Comparison of ENCODE assay signal across 23 cellular contexts in the genomic region with DNA sequence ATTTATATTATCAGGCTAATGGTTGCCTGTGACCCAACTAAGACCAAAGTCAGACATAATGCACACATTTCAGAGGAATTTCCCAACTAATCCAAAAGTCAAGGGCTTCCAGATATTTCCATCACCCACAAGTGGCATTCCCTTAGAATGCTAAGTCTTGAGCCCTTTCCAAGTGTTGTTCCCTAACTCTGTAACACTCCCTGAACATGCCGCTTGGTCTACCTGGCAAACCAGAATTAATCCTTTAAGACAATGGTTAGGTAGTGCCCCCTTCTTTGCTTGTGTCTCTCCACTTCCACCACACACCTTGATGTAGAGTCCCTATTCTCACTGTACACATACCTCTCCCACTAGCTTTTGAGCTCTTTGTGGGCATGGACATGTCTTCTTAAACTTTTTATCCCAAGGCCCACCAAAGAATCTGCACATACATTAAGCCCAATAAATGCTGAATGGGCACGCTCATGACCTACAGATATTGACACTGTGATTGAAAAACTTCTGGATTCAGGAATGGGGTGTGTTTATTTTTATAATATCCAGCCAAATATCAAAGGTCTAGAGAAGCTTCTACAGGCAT. TPM values are rescaled to one million over a fixed set of nuclear protein-coding genes. Genes with fewer than 3 reads are reported as not detected.
DNase-seq lines count a peak whose midpoint lies in the region; ATAC-seq, FAIRE-seq and TF ChIP-seq lines count a peak whose summit lies in the region.
"Had no signal": no experiment of that assay in that cellular context is flagged by ENCODE, and none has a peak within 500 bp of the region (broad histone marks: within the 10 kb centered on the region; RNA-seq: fewer than 3 reads in every experiment).

No MANE protein-coding gene starts in this region.

- H3K27me3 ChIP-seq in HCT116 (ENCODE audit: insufficient read depth, low read length) (no peaks in the 10 kb centered on the region), Panc1 (ENCODE audit: control insufficient read depth, insufficient read depth, low read length) (no peaks in the 10 kb centered on the region), keratinocyte (ENCODE audit: control insufficient read depth, extremely low read depth, insufficient read depth, low read length) (no peaks in the 10 kb centered on the region)
- H3K27me3 ChIP-seq: BE2C had no signal

- peak overlapping the region; percentile 3 for H3K27ac Mint-ChIP-seq in activated naive CD4-positive, alpha-beta T cell treated with anti-CD3 and anti-CD28 coated beads, Interleukin-2, amount 50 U/mL, for 24 hours
- H3K27ac Mint-ChIP-seq: CD4-positive, CD25-positive, alpha-beta regulatory T cell; H9 had no signal

- H3K4me2 ChIP-seq in HCT116 (ENCODE audit: low read length) (no peak overlapping the region), keratinocyte (ENCODE audit: control insufficient read depth, extremely low read depth, insufficient read depth, low read depth, low read length) (no peak overlapping the region)

- CTCF ChIA-PET in HCT116 (lab: Charles Lee) = interaction anchor here (1.1 to 3.7 kb wide), 5 partner anchors 54 to 337 kb away, joined by 3 to 13 read pairs (median 4); no protein-coding TSS in a partner anchor
- CTCF ChIA-PET in Panc1 (lab: Charles Lee) = interaction anchor here (0.6 to 1.3 kb wide), 2 partner anchors 153 to 294 kb away, joined by 3 read pairs; no protein-coding TSS in a partner anchor

- FAIRE-seq in keratinocyte (lab: Jason Lieb, UNC) = peak; percentile 32
- FAIRE-seq: D721Med, GM12892, GM18507, H1, HepG2 had no signal

- RAD21 ChIA-PET in HCT116 (lab: Charles Lee; ENCODE audit: low non-redundant PET in 1 of 2, low total read pairs in 2 of 2, uncharacterized antibody in 2 of 2, unreplicated experiment in 2 of 2) = no interaction called here

- TF ChIP-seq CTCF in HCT116 (IDR thresholded peaks at IDR 0.05 in 2 of 3, conservative IDR thresholded peaks at IDR 0.05 in 1 of 3; ENCODE audit: borderline replicate concordance in 1 of 3, insufficient read depth in 1 of 3, low read depth in 2 of 3, low read length in 2 of 3) (no peak), Panc1 (IDR thresholded peaks at IDR 0.05) (no peak), keratinocyte (optimal IDR thresholded peaks at IDR 0.05 in 1 of 3, IDR thresholded peaks at IDR 0.05 in 1 of 3, conservative IDR thresholded peaks at IDR 0.05 in 1 of 3; ENCODE audit: extremely low read depth in 1 of 3, insufficient read depth in 2 of 3, low read length in 3 of 3) (no peak)

- H3K79me2 ChIP-seq in HCT116 (ENCODE audit: insufficient read depth, low read length) = peaks cover 98% of the 10 kb centered on the region
- peaks cover 97% of the 10 kb centered on the region for H3K79me2 ChIP-seq in keratinocyte (ENCODE audit: control insufficient read depth, insufficient read depth, low read length)

- intact Hi-C loops in HCT116 (cut with micrococcal nuclease) = loop anchor here (5.0 kb wide), 1 partner anchor 53 kb away; no protein-coding TSS in a partner anchor
- intact Hi-C loops in Panc1 (cut with micrococcal nuclease; ENCODE audit: unreplicated experiment) = no loop called here

- H2AFZ ChIP-seq in HCT116 (ENCODE audit: low read depth, low read length, poor library complexity, severe bottlenecking) (no peak overlapping the region), keratinocyte (ENCODE audit: control insufficient read depth, low read length) (no peak overlapping the region)

- H3K9ac ChIP-seq in HCT116 (ENCODE audit: low read length) (no peak overlapping the region), keratinocyte (ENCODE audit: control insufficient read depth, extremely low read depth, insufficient read depth, low read length) (no peak overlapping the region)

- H4K20me1 ChIP-seq in HCT116 (ENCODE audit: insufficient read depth) (peaks cover 41% of the 10 kb centered on the region), keratinocyte (ENCODE audit: control insufficient read depth, extremely low read depth, insufficient read depth, low read length) (peaks cover 40% of the 10 kb centered on the region)

- peak; percentile 13 for ATAC-seq in HCT116
- peak; percentile 20; the same call in 1 of the 2 replicates for ATAC-seq in Panc1
- no peak for ATAC-seq in GM21515 (IDR thresholded peaks at IDR 0.05; ENCODE audit: unreplicated experiment)
- ATAC-seq: HepG2 had no signal

- no peaks in the 10 kb centered on the region for H3K27me3 Mint-ChIP-seq in activated naive CD4-positive, alpha-beta T cell treated with anti-CD3 and anti-CD28 coated beads, Interleukin-2, amount 50 U/mL, for 24 hours
- H3K27me3 Mint-ChIP-seq: CD8-positive, alpha-beta memory T cell had no signal

- H3K9me2 ChIP-seq in HCT116 (ENCODE audit: insufficient read depth) = no peaks in the 10 kb centered on the region

- peaks cover 2% of the 10 kb centered on the region for H3K9me1 ChIP-seq in keratinocyte (ENCODE audit: control insufficient read depth, extremely low read depth, insufficient read depth, low read length)

- dilution Hi-C loops in keratinocyte (cut with MboI; ENCODE audit: extremely low pct_ligation_motif_present, low sequenced_read_pairs) = no loop called here

- TF ChIP-seq RAD21 in HCT116 (IDR thresholded peaks at IDR 0.05; ENCODE audit: low read depth) = no peak

- TF ChIP-seq POLR2A in HCT116 (IDR thresholded peaks at IDR 0.05; ENCODE audit: borderline replicate concordance, extremely low read depth, insufficient read depth, insufficient read length) = no peak

- H3K4me3 Mint-ChIP-seq in activated naive CD4-positive, alpha-beta T cell treated with anti-CD3 and anti-CD28 coated beads, Interleukin-2, amount 50 U/mL, for 24 hours = no peak overlapping the region
- H3K4me3 Mint-ChIP-seq: CD4-positive, CD25-positive, alpha-beta regulatory T cell; CD8-positive, alpha-beta memory T cell; H9 had no signal

- TSS peak; percentile 0 for BruUV-seq in HCT116 (replicated peaks; lab: Mats Ljungman, UMichigan)
- no TSS peak for BruUV-seq in Panc1 (replicated peaks; lab: Mats Ljungman, UMichigan)

- in situ Hi-C loops in Panc1 (cut with HindIII; ENCODE audit: low pct_unique_long_range_greater_than_20kb, low sequenced_read_pairs) (no loop called here), G401 (cut with HindIII; ENCODE audit: low sequenced_read_pairs) (no loop called here)

- H3K9me3 Mint-ChIP-seq in activated naive CD4-positive, alpha-beta T cell treated with anti-CD3 and anti-CD28 coated beads, Interleukin-2, amount 50 U/mL, for 24 hours = peaks cover 12% of the 10 kb centered on the region
- H3K9me3 Mint-ChIP-seq: CD8-positive, alpha-beta memory T cell had no signal

- no peak overlapping the region for H3K4me3 ChIP-seq in HCT116 (replicated peaks in 1 of 2; ENCODE audit: low read depth in 1 of 2, low read length in 2 of 2)
- H3K4me3 ChIP-seq in Panc1 (ENCODE audit: low read depth in 2 of 2, low read length in 2 of 2) = no peak overlapping the region
- no peak overlapping the region for H3K4me3 ChIP-seq in keratinocyte (ENCODE audit: control insufficient read depth in 2 of 3, extremely low read depth in 1 of 3, insufficient read depth in 2 of 3, low read depth in 1 of 3, low read length in 3 of 3)

- peaks cover 3% of the 10 kb centered on the region for H3K4me1 Mint-ChIP-seq in activated naive CD4-positive, alpha-beta T cell treated with anti-CD3 and anti-CD28 coated beads, Interleukin-2, amount 50 U/mL, for 24 hours
- H3K4me1 Mint-ChIP-seq: CD4-positive, CD25-positive, alpha-beta regulatory T cell; H9 had no signal

- H3K4me1 ChIP-seq in HCT116 (ENCODE audit: control insufficient read depth in 1 of 2, insufficient read depth in 2 of 2, low read length in 2 of 2) = peaks cover 0 to 46% of the 10 kb centered on the region in 2 experiments; a peak in 2 of 4 replicates
- peaks cover 30% of the 10 kb centered on the region for H3K4me1 ChIP-seq in Panc1 (ENCODE audit: control insufficient read depth, insufficient read depth, low read length)
- H3K4me1 ChIP-seq in keratinocyte (ENCODE audit: control insufficient read depth, extremely low read depth, insufficient read depth, low read length) = peaks cover 5% of the 10 kb centered on the region
- H3K4me1 ChIP-seq: BE2C had no signal

- POLR2A ChIA-PET in HCT116 (lab: Charles Lee) (interaction anchor here (1.1 to 2.9 kb wide), 5 partner anchors 54 to 325 kb away, joined by 3 to 14 read pairs (median 5); no protein-coding TSS in a partner anchor), Panc1 (lab: Charles Lee) (no interaction called here)

- peaks cover 2 to 26% of the 10 kb centered on the region in 2 experiments; a peak in 2 of 4 replicates for H3K36me3 ChIP-seq in HCT116 (ENCODE audit: control insufficient read depth in 1 of 2, insufficient read depth in 2 of 2, low read length in 2 of 2)
- H3K36me3 ChIP-seq in Panc1 (ENCODE audit: control insufficient read depth, insufficient read depth, low read length) = no peaks in the 10 kb centered on the region
- peaks cover 6 to 20% of the 10 kb centered on the region in 2 experiments for H3K36me3 ChIP-seq in keratinocyte (ENCODE audit: control insufficient read depth in 2 of 2, extremely low read depth in 1 of 2, insufficient read depth in 2 of 2, low read length in 2 of 2)
- H3K36me3 ChIP-seq: BE2C had no signal

- DNase-seq in activated naive CD4-positive, alpha-beta T cell treated with anti-CD3 and anti-CD28 coated beads, Interleukin-2, amount 50 U/mL, for 16 hours = no peak
- no peak for DNase-seq in HCT116 (ENCODE audit: low read depth, low spot score)
- DNase-seq in Panc1 (ENCODE audit: low read depth, low spot score) = no peak
- no peak for DNase-seq in keratinocyte (ENCODE audit: low read depth, low spot score)
- no peak for DNase-seq in NCI-H2227 (lab: John Stamatoyannopoulos, UW; ENCODE audit: unreplicated experiment)
- no peak for DNase-seq in G401 (ENCODE audit: low spot score)
- DNase-seq: BE2C; C1 segment of cervical spinal cord; CD4-positive, CD25-positive, alpha-beta regulatory T cell; CD8-positive, alpha-beta memory T cell; COR-L47; GDM1; H9; KG1 had no signal

- H3K27ac ChIP-seq in HCT116 (ENCODE audit: low read depth, low read length) (peak overlapping the region; percentile 1; the same call in 1 of the 2 replicates), Panc1 (ENCODE audit: low read length) (0 out of 2 replicates have a peak overlapping the region, but pooled peaks have one; percentile 54), keratinocyte (ENCODE audit: control insufficient read depth, insufficient read depth, low read length) (no peak overlapping the region)
- H3K27ac ChIP-seq: 22Rv1 had no signal

- peaks cover 31% of the 10 kb centered on the region for H3K36me3 Mint-ChIP-seq in activated naive CD4-positive, alpha-beta T cell treated with anti-CD3 and anti-CD28 coated beads, Interleukin-2, amount 50 U/mL, for 24 hours
- H3K36me3 Mint-ChIP-seq: CD4-positive, CD25-positive, alpha-beta regulatory T cell had no signal

- no peaks in the 10 kb centered on the region for H3K9me3 ChIP-seq in HCT116 (ENCODE audit: control insufficient read depth in 1 of 2, insufficient read depth in 1 of 2, low read depth in 1 of 2, low read length in 2 of 2)
- no peaks in the 10 kb centered on the region for H3K9me3 ChIP-seq in Panc1 (ENCODE audit: control insufficient read depth, insufficient read depth, low read depth, low read length)
- no peaks in the 10 kb centered on the region for H3K9me3 ChIP-seq in keratinocyte (ENCODE audit: control insufficient read depth, low read depth, low read length)
- H3K9me3 ChIP-seq: BE2C had no signal

RNA-seq across cellular contexts. Expression of a gene that starts 37.8 kb away (rescaled TPM):
- total RNA-seq in HCT116 (2021; ENCODE audit: unreplicated experiment) = 0.96 TPM
- 0.16 TPM in 1 of 2 replicates, not detected in the other for polyA plus RNA-seq in HCT116 (2012)
- total RNA-seq in Panc1 (2021; ENCODE audit: unreplicated experiment) = 0.44 TPM
- not detected for polyA plus RNA-seq in Panc1 (2012; ENCODE audit: insufficient read length)
- 0.51 to 3.9 TPM (median 2.6 TPM) in 3 replicates for polyA plus RNA-seq in keratinocyte
- 4.2 TPM for polyA plus RNA-seq in keratinocyte (2011; ENCODE audit: low read depth)
- polyA plus RNA-seq in keratinocyte (2011; cell fraction: cytosol; rRNA removed) = 0.08 and 0.24 TPM in 2 replicates
- polyA plus RNA-seq in keratinocyte (2011; cell fraction: nucleus; rRNA removed) = 16.1 and 17.8 TPM in 2 replicates
- 0.60 and 3.0 TPM in 2 replicates for polyA plus RNA-seq in keratinocyte (2012; ENCODE audit: low replicate concordance)
- polyA minus RNA-seq in keratinocyte = 0.36 to 9.0 TPM (median 2.8 TPM) in 3 replicates
- polyA minus RNA-seq in keratinocyte (2011; cell fraction: cytosol; rRNA and poly(A)+ RNA removed) = not detected
- 8.4 and 23.0 TPM in 2 replicates for polyA minus RNA-seq in keratinocyte (2011; cell fraction: nucleus; rRNA and poly(A)+ RNA removed)
- total RNA-seq in G401 (2014; rRNA removed; shearing (Covaris generic)) = not detected in 2 replicates
- total RNA-seq: A673; CD4-positive, CD25-positive, alpha-beta regulatory T cell; H1; H9; HepG2 had no signal
- polyA plus RNA-seq: CD4-positive, CD25-positive, alpha-beta regulatory T cell; CD8-positive, alpha-beta memory T cell; HepG2 had no signal
